3 cellular contexts compared by ENCODE assay signal in genomic region chrX:117376460-117376859, GRCh38.
TF ChIP-seq lines count a peak whose summit lies in the region.

No MANE protein-coding gene starts in this region.

TF ChIP-seq in HCT116, 20 proteins besides CTCF, POLR2A, EP300 and RAD21:
- TF ChIP-seq EGR1 (IDR thresholded peaks at IDR 0.05; ENCODE audit: low read depth) (no peak), ATF3 (IDR thresholded peaks at IDR 0.05) (0 out of 2 replicates have a peak, but pooled peaks have one; percentile 33), FOSL1 (IDR thresholded peaks at IDR 0.05; ENCODE audit: low read depth) (0 out of 2 replicates have a peak, but pooled peaks have one; percentile 16), CEBPB (IDR thresholded peaks at IDR 0.05; ENCODE audit: low read depth) (peak; percentile 79), SIN3A (IDR thresholded peaks at IDR 0.05; ENCODE audit: low read depth) (no peak), REST (IDR thresholded peaks at IDR 0.05; ENCODE audit: low read depth) (no peak), TCF7L2 (IDR thresholded peaks at IDR 0.05; ENCODE audit: borderline replicate concordance, extremely low read depth, insufficient read depth, insufficient read length) (peak; percentile 12)

TF ChIP-seq in H1, 55 proteins besides CTCF, POLR2A, EP300 and RAD21:
- no peak for TF ChIP-seq SUZ12 (IDR thresholded peaks at IDR 0.05; ENCODE audit: low read length)
- TF ChIP-seq TAF7 (optimal IDR thresholded peaks at IDR 0.05; ENCODE audit: borderline replicate concordance, low read depth, low read length), result no peak
- no peak for TF ChIP-seq POU5F1 (IDR thresholded peaks at IDR 0.05; ENCODE audit: low read depth, low read length)
- no peak for TF ChIP-seq KDM5A (IDR thresholded peaks at IDR 0.05; ENCODE audit: low read length)
- no peak for TF ChIP-seq GTF2F1 (IDR thresholded peaks at IDR 0.05; ENCODE audit: borderline replicate concordance, low read depth, low read length)
- no peak for TF ChIP-seq SRF (IDR thresholded peaks at IDR 0.05; ENCODE audit: low read depth, low read length)
- no peak for TF ChIP-seq EZH2 (IDR thresholded peaks at IDR 0.05; ENCODE audit: low read depth, low read length, severe bottlenecking)
- no peak for TF ChIP-seq MAFK (IDR thresholded peaks at IDR 0.05; ENCODE audit: low read depth, low read length)
- TF ChIP-seq RFX5 (IDR thresholded peaks at IDR 0.05; ENCODE audit: borderline replicate concordance, low read depth, low read length), result no peak
- no peak for TF ChIP-seq YY1 (IDR thresholded peaks at IDR 0.05; ENCODE audit: low read depth, low read length)
- TF ChIP-seq MAX (IDR thresholded peaks at IDR 0.05), result no peak
- no peak for TF ChIP-seq USF2 (IDR thresholded peaks at IDR 0.05; ENCODE audit: low read length)
- TF ChIP-seq SP2 (IDR thresholded peaks at IDR 0.05; ENCODE audit: low read length), result no peak
- TF ChIP-seq JUND (IDR thresholded peaks at IDR 0.05; ENCODE audit: low read length), result no peak
- TF ChIP-seq BACH1 (IDR thresholded peaks at IDR 0.05; ENCODE audit: low read length), result no peak
- no peak for TF ChIP-seq KDM4A (IDR thresholded peaks at IDR 0.05; ENCODE audit: low read depth, low read length, severe bottlenecking)
- TF ChIP-seq SP4 (IDR thresholded peaks at IDR 0.05; ENCODE audit: low read length), result no peak

TF ChIP-seq in HepG2, 621 proteins besides CTCF, POLR2A, EP300 and RAD21:
- TF ChIP-seq THAP11 (CRISPR knock-in tag; IDR thresholded peaks at IDR 0.05) (0 out of 2 replicates have a peak, but pooled peaks have one; percentile 16), FOXA3 (CRISPR knock-in tag; IDR thresholded peaks at IDR 0.05) (peak; percentile 86), FOSL2 (CRISPR knock-in tag; IDR thresholded peaks at IDR 0.05) (peak; percentile 85), FOXP4 (CRISPR knock-in tag; IDR thresholded peaks at IDR 0.05) (peak; percentile 54; the same call in 1 of the 2 replicates), SOX5 (CRISPR knock-in tag; IDR thresholded peaks at IDR 0.05; ENCODE audit: borderline replicate concordance) (peak; percentile 13; the same call in 1 of the 2 replicates), GATAD2A (CRISPR knock-in tag; IDR thresholded peaks at IDR 0.05) (0 out of 2 replicates have a peak, but pooled peaks have one; percentile 23), ATF3 (CRISPR knock-in tag; IDR thresholded peaks at IDR 0.05) (peak; percentile 38; the same call in 1 of the 2 replicates), IRF9 (CRISPR knock-in tag; IDR thresholded peaks at IDR 0.05; ENCODE audit: borderline replicate concordance) (no peak), ARID5B (CRISPR knock-in tag; IDR thresholded peaks at IDR 0.05) (peak; percentile 54), FOXP1 (IDR thresholded peaks at IDR 0.05) (peak; percentile 61; the same call in 1 of the 2 replicates), FOXP1 (CRISPR knock-in tag; IDR thresholded peaks at IDR 0.05) (peak; percentile 93), CEBPG (CRISPR knock-in tag; IDR thresholded peaks at IDR 0.05) (peak; percentile 85), ZNF549 (CRISPR knock-in tag; IDR thresholded peaks at IDR 0.05) (no peak), CEBPB (IDR thresholded peaks at IDR 0.05; ENCODE audit: borderline replicate concordance, low read depth, low read length) (peak; percentile 90), RARA (CRISPR knock-in tag; IDR thresholded peaks at IDR 0.05) (peak; percentile 45; the same call in 1 of the 2 replicates), ZSCAN29 (CRISPR knock-in tag; conservative IDR thresholded peaks at IDR 0.05) (no peak), HOXA5 (CRISPR knock-in tag; IDR thresholded peaks at IDR 0.05) (no peak), ATF4 (CRISPR knock-in tag; IDR thresholded peaks at IDR 0.05) (peak in 1 of 2 experiments; percentile 87; a peak in 2 of 4 replicates)
